8 cellular contexts compared by ENCODE assay signal in the genomic region with DNA sequence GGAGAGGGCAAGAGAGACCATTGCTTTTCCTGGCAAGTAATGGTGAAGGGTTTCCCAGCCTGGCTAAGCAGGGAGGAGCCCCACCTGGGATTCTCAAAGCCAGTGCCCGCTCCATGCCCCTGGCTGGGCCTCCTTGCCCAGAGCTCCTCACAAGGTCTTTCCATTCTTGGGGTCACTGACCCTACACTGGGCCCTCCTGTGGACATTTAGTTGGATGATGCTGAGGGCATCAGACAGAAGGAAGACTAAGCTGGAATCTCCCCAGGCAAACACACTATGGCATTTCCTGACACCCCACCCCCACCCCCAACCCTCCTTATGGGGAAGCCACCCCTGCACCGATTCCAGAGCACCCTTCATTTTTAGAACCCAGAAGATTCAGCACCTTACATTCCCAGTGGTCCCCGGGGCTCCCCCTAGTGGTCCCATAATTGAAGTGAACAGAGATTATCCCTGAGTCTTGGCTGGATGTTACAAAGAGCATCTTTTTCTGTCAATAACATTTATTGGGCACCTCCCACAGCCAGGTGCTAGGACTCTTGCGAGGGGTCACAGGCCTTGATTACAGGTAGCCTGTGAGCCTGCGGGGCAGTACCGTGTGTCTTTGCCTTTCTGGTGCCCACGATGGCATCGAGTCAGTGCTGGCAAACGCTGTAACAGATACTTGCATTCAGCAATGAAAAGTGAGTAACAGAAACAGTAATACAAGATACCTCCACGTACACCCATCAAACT.
DNase-seq lines count a peak whose midpoint lies in the region; ATAC-seq and TF ChIP-seq lines count a peak whose summit lies in the region.

No MANE protein-coding gene starts in this region.

- H3K4me1 ChIP-seq in gastroesophageal sphincter = no peaks in the 10 kb centered on the region

- no peak for TF ChIP-seq POLR2A in gastroesophageal sphincter (IDR thresholded peaks at IDR 0.05)

- TF ChIP-seq EP300 in gastroesophageal sphincter (IDR thresholded peaks at IDR 0.05) = no peak

- H3K4me3 ChIP-seq in BJ (ENCODE audit: low read depth, low read length) = no peak overlapping the region
- H3K4me3 ChIP-seq in gastroesophageal sphincter = no peak overlapping the region

- CTCF ChIA-PET in BJ (lab: Yijun Ruan, JAX) = interaction anchor here (0.5 to 1.9 kb wide), 14 partner anchors 8 to 1450 kb away, joined by 3 to 9 read pairs (median 3); no protein-coding TSS in a partner anchor

- 11 to 49% methylated on average over 3 of the region's 10 CpGs for WGBS in gastroesophageal sphincter (ENCODE audit: low coverage in 1 of 2), 2 donors

- H3K27me3 Mint-ChIP-seq in activated T-helper 1 cell treated with anti-CD3 and anti-CD28 coated beads, Interleukin-12 subunit alpha, Interleukin-12 subunit beta, Interleukin-2, Interleukin-4 antibody, amounts not matched to agents 30 ng/mL and 10 ng/mL and 1 ng/mL, durations not matched to agents 14 hours and 24 hours and 36 hours (ENCODE audit: insufficient read depth) = no peaks in the 10 kb centered on the region

- DNase-seq in BJ (ENCODE audit: low read depth) = no peak
- peak; percentile 35 for DNase-seq in GM19240 (ENCODE audit: insufficient read length, low spot score)
- peak; percentile 17 for DNase-seq in NCI-H2227 (lab: John Stamatoyannopoulos, UW; ENCODE audit: unreplicated experiment)
- peak; percentile 30 for DNase-seq in activated CD8-positive, alpha-beta memory T cell treated with anti-CD3 and anti-CD28 coated beads, Interleukin-2, amount 50 U/mL, for 4 hours
- peak in 7 of 10 donors; percentile 51 to 91 (median 56) for DNase-seq in posterior cingulate gyrus
- DNase-seq in activated T-helper 1 cell treated with anti-CD3 and anti-CD28 coated beads, Interleukin-12 subunit alpha, Interleukin-12 subunit beta, Interleukin-2, Interleukin-4 antibody, amounts not matched to agents 30 ng/mL and 10 ng/mL and 1 ng/mL, durations not matched to agents 14 hours and 24 hours and 36 hours (ENCODE audit: low spot score) = no peak

- H3K27me3 ChIP-seq in BJ (ENCODE audit: control insufficient read depth, insufficient read depth, low read length) (no peaks in the 10 kb centered on the region), gastroesophageal sphincter (peaks cover 16% of the 10 kb centered on the region)

- TF ChIP-seq CTCF in BJ (IDR thresholded peaks at IDR 0.05; ENCODE audit: insufficient read depth, low read depth, low read length) (peak; percentile 79), gastroesophageal sphincter (IDR thresholded peaks at IDR 0.05) (peak; percentile 37 to 74 (median 41))

- intact Hi-C loops in posterior cingulate gyrus (cut with DNase I) = loop anchor here (5.0 kb wide), 1 partner anchor 902 kb away; no protein-coding TSS in a partner anchor
- intact Hi-C loops in activated T-helper 1 cell treated with anti-CD3 and anti-CD28 coated beads, Interleukin-12 subunit alpha, Interleukin-12 subunit beta, Interleukin-2, Interleukin-4 antibody, amounts not matched to agents 30 ng/mL and 10 ng/mL and 1 ng/mL, durations not matched to agents 14 hours and 24 hours and 36 hours (cut with micrococcal nuclease) = loop anchor here (1.0 kb wide), 1 partner anchor 900 kb away; no protein-coding TSS in a partner anchor

- ATAC-seq in gastroesophageal sphincter (no peak), HG02588 (IDR thresholded peaks at IDR 0.05; ENCODE audit: unreplicated experiment) (no peak)

- POLR2A ChIA-PET in BJ (lab: Charles Lee) = no interaction called here

- H3K36me3 ChIP-seq in BJ (ENCODE audit: control insufficient read depth, insufficient read depth, low read length) (no peaks in the 10 kb centered on the region), gastroesophageal sphincter (no peaks in the 10 kb centered on the region)

- no peaks in the 10 kb centered on the region for H3K9me3 Mint-ChIP-seq in activated T-helper 1 cell treated with anti-CD3 and anti-CD28 coated beads, Interleukin-12 subunit alpha, Interleukin-12 subunit beta, Interleukin-2, Interleukin-4 antibody, amounts not matched to agents 30 ng/mL and 10 ng/mL and 1 ng/mL, durations not matched to agents 14 hours and 24 hours and 36 hours

- no peak overlapping the region for H3K27ac ChIP-seq in gastroesophageal sphincter

- no peak overlapping the region for H3K27ac Mint-ChIP-seq in activated T-helper 1 cell treated with anti-CD3 and anti-CD28 coated beads, Interleukin-12 subunit alpha, Interleukin-12 subunit beta, Interleukin-2, Interleukin-4 antibody, amounts not matched to agents 30 ng/mL and 10 ng/mL and 1 ng/mL, durations not matched to agents 14 hours and 24 hours and 36 hours

- H3K4me3 Mint-ChIP-seq in activated T-helper 1 cell treated with anti-CD3 and anti-CD28 coated beads, Interleukin-12 subunit alpha, Interleukin-12 subunit beta, Interleukin-2, Interleukin-4 antibody, amounts not matched to agents 30 ng/mL and 10 ng/mL and 1 ng/mL, durations not matched to agents 14 hours and 24 hours and 36 hours = no peak overlapping the region

- no peaks in the 10 kb centered on the region for H3K4me1 Mint-ChIP-seq in activated T-helper 1 cell treated with anti-CD3 and anti-CD28 coated beads, Interleukin-12 subunit alpha, Interleukin-12 subunit beta, Interleukin-2, Interleukin-4 antibody, amounts not matched to agents 30 ng/mL and 10 ng/mL and 1 ng/mL, durations not matched to agents 14 hours and 24 hours and 36 hours (ENCODE audit: low read depth)

- H3K36me3 Mint-ChIP-seq in activated T-helper 1 cell treated with anti-CD3 and anti-CD28 coated beads, Interleukin-12 subunit alpha, Interleukin-12 subunit beta, Interleukin-2, Interleukin-4 antibody, amounts not matched to agents 30 ng/mL and 10 ng/mL and 1 ng/mL, durations not matched to agents 14 hours and 24 hours and 36 hours (ENCODE audit: low read depth) = no peaks in the 10 kb centered on the region

- H3K9me3 ChIP-seq in gastroesophageal sphincter = no peaks in the 10 kb centered on the region

Comparison
In these comparisons a context has a peak if more than half of its experiments do, and no peak if none do; other contexts are left out.
1. DNase-seq: peak in GM19240 (single experiment), NCI-H2227 (single experiment), activated CD8-positive, alpha-beta memory T cell treated with anti-CD3 and anti-CD28 coated beads, Interleukin-2, amount 50 U/mL, for 4 hours (single experiment) and posterior cingulate gyrus (7 of 10); none in BJ (single experiment) and activated T-helper 1 cell treated with anti-CD3 and anti-CD28 coated beads, Interleukin-12 subunit alpha, Interleukin-12 subunit beta, Interleukin-2, Interleukin-4 antibody, amounts not matched to agents 30 ng/mL and 10 ng/mL and 1 ng/mL, durations not matched to agents 14 hours and 24 hours and 36 hours (single experiment).